36 cellular contexts compared by ENCODE assay signal in genomic region chr6:147378819-147379218, GRCh38.
"Had no signal": no experiment of that assay in that cellular context is flagged by ENCODE, and none has a peak within 500 bp of the region (broad histone marks: within the 10 kb centered on the region; RNA-seq: fewer than 3 reads in every experiment).

No MANE protein-coding gene starts in this region.

- H3K9me3 Mint-ChIP-seq: activated CD4-positive, alpha-beta memory T cell treated with anti-CD3 and anti-CD28 coated beads, Interleukin-2, amount 10 ng/mL, durations not matched to agents 7 days and 5 days; activated naive CD4-positive, alpha-beta T cell treated with anti-CD3 and anti-CD28 coated beads for 36 hours; activated T-helper 1 cell treated with anti-CD3 and anti-CD28 coated beads, Interleukin-12 subunit alpha, Interleukin-12 subunit beta, Interleukin-2, Interleukin-4 antibody, amounts not matched to agents 30 ng/mL and 10 ng/mL and 1 ng/mL, durations not matched to agents 14 hours and 24 hours and 36 hours; activated T-helper 17 cell treated with anti-CD3 and anti-CD28 coated beads, Interleukin-2, amount 50 U/mL, for 72 hours; T-helper 1 cell treated with Interleukin-12 subunit alpha and Interleukin-12 subunit beta and Interleukin-4 antibody, amounts not matched to agents 30 μg/mL and 1 μg/mL, for 36 hours had no signal

- H3K27me3 Mint-ChIP-seq: activated CD4-positive, alpha-beta memory T cell treated with anti-CD3 and anti-CD28 coated beads, Interleukin-2, amount 10 ng/mL, durations not matched to agents 7 days and 5 days; activated CD4-positive, alpha-beta T cell treated with anti-CD3 and anti-CD28 coated beads for 36 hours; activated CD4-positive, alpha-beta T cell treated with anti-CD3 and anti-CD28 coated beads, Interleukin-2, amount 10 ng/mL, durations not matched to agents 7 days and 5 days; activated CD8-positive, alpha-beta memory T cell treated with anti-CD3 and anti-CD28 coated beads, Interleukin-2, amount 10 ng/mL, durations not matched to agents 7 days and 5 days; activated naive CD8-positive, alpha-beta T cell treated with anti-CD3 and anti-CD28 coated beads for 36 hours; activated T-cell treated with anti-CD3 and anti-CD28 coated beads, Interleukin-2, amount 50 U/mL, for 24 hours; activated T-helper 17 cell treated with anti-CD3 and anti-CD28 coated beads, Interleukin-2, amount 50 U/mL, for 72 hours had no signal

- H3K4me3 ChIP-seq: adrenal gland, body of pancreas, breast epithelium had no signal

- H3K27ac Mint-ChIP-seq: activated CD4-positive, alpha-beta memory T cell treated with anti-CD3 and anti-CD28 coated beads, Interleukin-2, amount 10 ng/mL, durations not matched to agents 7 days and 5 days; activated CD4-positive, alpha-beta T cell treated with anti-CD3 and anti-CD28 coated beads for 36 hours; activated CD4-positive, alpha-beta T cell treated with anti-CD3 and anti-CD28 coated beads, Interleukin-2, amount 10 ng/mL, durations not matched to agents 7 days and 5 days; activated CD8-positive, alpha-beta memory T cell treated with anti-CD3 and anti-CD28 coated beads, Interleukin-2, amount 10 ng/mL, durations not matched to agents 7 days and 5 days; activated CD8-positive, alpha-beta T cell treated with anti-CD3 and anti-CD28 coated beads, Interleukin-2, amount 10 ng/mL, durations not matched to agents 7 days and 5 days; activated naive CD4-positive, alpha-beta T cell treated with anti-CD3 and anti-CD28 coated beads for 36 hours; activated naive CD4-positive, alpha-beta T cell treated with anti-CD3 and anti-CD28 coated beads, Interleukin-2, amount 50 U/mL, for 72 hours; activated naive CD8-positive, alpha-beta T cell treated with anti-CD3 and anti-CD28 coated beads for 36 hours; activated T-cell treated with anti-CD3 and anti-CD28 coated beads, Interleukin-2, amount 50 U/mL, for 24 hours; activated T-cell treated with anti-CD3 and anti-CD28 coated beads, Interleukin-2, amount 50 U/mL, for 72 hours; activated T-helper 1 cell treated with anti-CD3 and anti-CD28 coated beads, Interleukin-12 subunit alpha, Interleukin-12 subunit beta, Interleukin-2, Interleukin-4 antibody, amounts not matched to agents 30 ng/mL and 10 ng/mL and 1 ng/mL, durations not matched to agents 14 hours and 24 hours and 36 hours; activated T-helper 17 cell treated with anti-CD3 and anti-CD28 coated beads, Interleukin-2, amount 50 U/mL, for 72 hours; T-helper 1 cell treated with Interleukin-12 subunit alpha and Interleukin-12 subunit beta and Interleukin-4 antibody, amounts not matched to agents 30 μg/mL and 1 μg/mL, for 36 hours; T-helper 2 cell treated with Interferon-gamma antibody and Interleukin-4, amounts not matched to agents 5 μg/mL and 100 μg/mL, for 36 hours had no signal

- H3K36me3 ChIP-seq: adrenal gland, breast epithelium had no signal

- H3K4me1 Mint-ChIP-seq: activated CD4-positive, alpha-beta memory T cell treated with anti-CD3 and anti-CD28 coated beads, Interleukin-2, amount 10 ng/mL, durations not matched to agents 7 days and 5 days; activated CD4-positive, alpha-beta T cell treated with anti-CD3 and anti-CD28 coated beads, Interleukin-2, amount 10 ng/mL, durations not matched to agents 7 days and 5 days; activated CD8-positive, alpha-beta memory T cell treated with anti-CD3 and anti-CD28 coated beads, Interleukin-2, amount 10 ng/mL, durations not matched to agents 7 days and 5 days had no signal

- H3K9me3 ChIP-seq: adrenal gland, body of pancreas had no signal

- H3K27ac ChIP-seq: adrenal gland, body of pancreas, brain microvascular endothelial cell, breast epithelium, VCaP had no signal

- H3K4me1 ChIP-seq: adrenal gland, body of pancreas, breast epithelium had no signal

- DNase-seq: activated CD4-positive, alpha-beta memory T cell treated with anti-CD3 and anti-CD28 coated beads, Interleukin-2, amount 10 ng/mL, durations not matched to agents 7 days and 5 days; activated CD4-positive, alpha-beta T cell treated with anti-CD3 and anti-CD28 coated beads for 1 hour; activated CD4-positive, alpha-beta T cell treated with anti-CD3 and anti-CD28 coated beads for 36 hours; activated CD4-positive, alpha-beta T cell treated with anti-CD3 and anti-CD28 coated beads for 48 hours; activated CD4-positive, alpha-beta T cell treated with anti-CD3 and anti-CD28 coated beads, Interleukin-2, amount 10 ng/mL, durations not matched to agents 7 days and 5 days; activated CD4-positive, alpha-beta T cell treated with anti-CD3 and anti-CD28 coated beads, Interleukin-2, amount 50 U/mL, for 48 hours; activated CD4-positive, CD25-positive, alpha-beta regulatory T cell; activated CD8-positive, alpha-beta memory T cell treated with anti-CD3 and anti-CD28 coated beads for 24 hours; activated CD8-positive, alpha-beta memory T cell treated with anti-CD3 and anti-CD28 coated beads, Interleukin-2, amount 10 ng/mL, durations not matched to agents 7 days and 5 days; activated CD8-positive, alpha-beta memory T cell treated with anti-CD3 and anti-CD28 coated beads, Interleukin-2, amount 50 U/mL, for 48 hours; activated CD8-positive, alpha-beta T cell treated with anti-CD3 and anti-CD28 coated beads, Interleukin-2, amount 10 ng/mL, durations not matched to agents 7 days and 5 days; activated effector memory CD4-positive, alpha-beta T cell treated with anti-CD3 and anti-CD28 coated beads, Interleukin-2, amount 50 U/mL, for 16 hours; activated gamma-delta T cell treated with Interleukin-2 at 50 U/mL for 16 hours; activated naive CD4-positive, alpha-beta T cell; activated naive CD4-positive, alpha-beta T cell treated with anti-CD3 and anti-CD28 coated beads for 36 hours; activated naive CD4-positive, alpha-beta T cell treated with anti-CD3 and anti-CD28 coated beads, Interleukin-2, amount 50 U/mL, for 16 hours; activated naive CD8-positive, alpha-beta T cell treated with anti-CD3 and anti-CD28 coated beads for 36 hours; activated T-cell treated with anti-CD3 and anti-CD28 coated beads, Interleukin-2, amount 50 U/mL, for 24 hours; activated T-cell treated with anti-CD3 and anti-CD28 coated beads, Interleukin-2, amount 50 U/mL, for 72 hours; adrenal gland; amniotic stem cell; aorta; body of pancreas; brain microvascular endothelial cell; central memory CD4-positive, alpha-beta T cell; T-helper 1 cell; T-helper 2 cell; T-helper 9 cell had no signal

- ATAC-seq: activated CD4-positive, alpha-beta T cell treated with anti-CD3 and anti-CD28 coated beads for 36 hours; activated CD4-positive, CD25-positive, alpha-beta regulatory T cell treated with anti-CD3 and anti-CD28 coated beads, Interleukin-2, amount 50 U/mL, for 24 hours; activated CD8-positive, alpha-beta memory T cell treated with anti-CD3 and anti-CD28 coated beads, Interleukin-2, amount 10 ng/mL, durations not matched to agents 7 days and 5 days; activated CD8-positive, alpha-beta T cell treated with anti-CD3 and anti-CD28 coated beads, Interleukin-2, amount 10 ng/mL, durations not matched to agents 7 days and 5 days; activated naive CD4-positive, alpha-beta T cell treated with anti-CD3 and anti-CD28 coated beads, Interleukin-2, amount 50 U/mL, for 72 hours; activated T-cell treated with anti-CD3 and anti-CD28 coated beads, Interleukin-2, amount 50 U/mL, for 72 hours; activated T-helper 17 cell treated with anti-CD3 and anti-CD28 coated beads, Interleukin-2, amount 50 U/mL, for 72 hours; body of pancreas had no signal

- H3K27me3 ChIP-seq: adrenal gland, body of pancreas, brain microvascular endothelial cell, breast epithelium had no signal

- H3K4me3 Mint-ChIP-seq: activated CD4-positive, alpha-beta memory T cell treated with anti-CD3 and anti-CD28 coated beads, Interleukin-2, amount 10 ng/mL, durations not matched to agents 7 days and 5 days; activated CD4-positive, alpha-beta T cell treated with anti-CD3 and anti-CD28 coated beads for 36 hours; activated CD4-positive, alpha-beta T cell treated with anti-CD3 and anti-CD28 coated beads, Interleukin-2, amount 10 ng/mL, durations not matched to agents 7 days and 5 days; activated CD8-positive, alpha-beta memory T cell treated with anti-CD3 and anti-CD28 coated beads, Interleukin-2, amount 10 ng/mL, durations not matched to agents 7 days and 5 days; activated CD8-positive, alpha-beta T cell treated with anti-CD3 and anti-CD28 coated beads, Interleukin-2, amount 10 ng/mL, durations not matched to agents 7 days and 5 days; activated naive CD4-positive, alpha-beta T cell treated with anti-CD3 and anti-CD28 coated beads for 36 hours; activated naive CD8-positive, alpha-beta T cell treated with anti-CD3 and anti-CD28 coated beads for 36 hours; activated T-cell treated with anti-CD3 and anti-CD28 coated beads, Interleukin-2, amount 50 U/mL, for 24 hours; activated T-cell treated with anti-CD3 and anti-CD28 coated beads, Interleukin-2, amount 50 U/mL, for 72 hours; activated T-helper 1 cell treated with anti-CD3 and anti-CD28 coated beads, Interleukin-12 subunit alpha, Interleukin-12 subunit beta, Interleukin-2, Interleukin-4 antibody, amounts not matched to agents 30 ng/mL and 10 ng/mL and 1 ng/mL, durations not matched to agents 14 hours and 24 hours and 36 hours; activated T-helper 17 cell treated with anti-CD3 and anti-CD28 coated beads, Interleukin-2, amount 50 U/mL, for 72 hours; T-helper 1 cell treated with Interleukin-12 subunit alpha and Interleukin-12 subunit beta and Interleukin-4 antibody, amounts not matched to agents 30 μg/mL and 1 μg/mL, for 36 hours; T-helper 2 cell treated with Interferon-gamma antibody and Interleukin-4, amounts not matched to agents 5 μg/mL and 100 μg/mL, for 36 hours had no signal
